In the genomic region with DNA sequence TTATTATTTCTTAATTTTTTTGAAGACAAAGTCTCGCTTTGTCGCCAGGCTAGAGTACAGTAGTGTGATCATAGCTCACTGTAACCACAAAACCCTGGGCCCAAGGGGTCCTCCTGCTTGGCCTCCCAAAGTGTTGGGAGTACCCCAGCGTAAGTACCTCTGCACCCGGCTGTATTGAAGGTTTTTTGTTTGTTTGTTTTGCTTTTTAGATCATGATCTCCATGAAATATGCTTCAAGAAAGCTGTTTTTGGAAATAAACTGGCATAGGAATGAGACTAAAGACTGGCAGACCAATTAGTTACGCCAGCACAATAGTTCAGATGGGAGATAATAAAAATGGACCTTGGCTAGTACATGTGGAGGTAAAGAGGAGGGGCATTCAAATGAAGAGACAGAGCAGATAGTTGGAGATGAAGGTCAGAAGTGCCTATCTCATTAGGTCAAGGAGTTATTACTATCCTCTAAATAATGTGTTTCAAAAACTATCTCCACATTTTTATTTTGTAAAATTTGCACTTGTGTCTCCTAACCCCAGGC, we compare ENCODE assay signal across 21 cellular contexts. TPM values are rescaled to one million over a fixed set of nuclear protein-coding genes. Genes with fewer than 3 reads are reported as not detected.
DNase-seq lines count a peak whose midpoint lies in the region; ATAC-seq and TF ChIP-seq lines count a peak whose summit lies in the region.
"Had no signal": no experiment of that assay in that cellular context is flagged by ENCODE, and none has a peak within 500 bp of the region (broad histone marks: within the 10 kb centered on the region; RNA-seq: fewer than 3 reads in every experiment).

No MANE protein-coding gene starts in this region.

- peaks cover 3% of the 10 kb centered on the region for H3F3A ChIP-seq in smooth muscle cell (ENCODE audit: low read depth)

- H3K9me2 ChIP-seq in hepatocyte (replicated peaks; ENCODE audit: insufficient read depth), result no peaks in the 10 kb centered on the region
- H3K9me2 ChIP-seq: SK-N-SH had no signal

- H3K79me2 ChIP-seq in hepatocyte (peaks cover 6% of the 10 kb centered on the region), smooth muscle cell (ENCODE audit: low read depth) (no peaks in the 10 kb centered on the region)

- intact Hi-C loops in Panc1 (cut with micrococcal nuclease; ENCODE audit: unreplicated experiment), result no loop called here

- no TSS peak for BruUV-seq in Panc1 (replicated peaks; lab: Mats Ljungman, UMichigan)

- peaks cover 6% of the 10 kb centered on the region; the same call in 1 of the 2 replicates for H3K4me1 ChIP-seq in Panc1 (ENCODE audit: control insufficient read depth, insufficient read depth, low read length)
- peaks cover 6% of the 10 kb centered on the region for H3K4me1 ChIP-seq in hepatocyte (ENCODE audit: insufficient read depth)
- peaks cover 9% of the 10 kb centered on the region for H3K4me1 ChIP-seq in smooth muscle cell (ENCODE audit: low read depth)

- H3K4me2 ChIP-seq in hepatocyte (no peak overlapping the region), smooth muscle cell (no peak overlapping the region)
- H3K4me2 ChIP-seq: SK-N-SH had no signal

- H3K27me3 ChIP-seq in Panc1 (ENCODE audit: control insufficient read depth, insufficient read depth, low read length) (no peaks in the 10 kb centered on the region), hepatocyte (no peaks in the 10 kb centered on the region), smooth muscle cell (ENCODE audit: low read depth) (no peaks in the 10 kb centered on the region)
- H3K27me3 ChIP-seq: transverse colon had no signal

- H3K9ac ChIP-seq in smooth muscle cell (ENCODE audit: low read depth), result no peak overlapping the region
- H3K9ac ChIP-seq: SK-N-SH had no signal

- no peak for TF ChIP-seq CTCF in Panc1 (IDR thresholded peaks at IDR 0.05)
- TF ChIP-seq CTCF in hepatocyte (IDR thresholded peaks at IDR 0.05; ENCODE audit: poor library complexity), result no peak
- no peak for TF ChIP-seq CTCF in smooth muscle cell (IDR thresholded peaks at IDR 0.05; ENCODE audit: borderline replicate concordance, insufficient read depth, poor library complexity, severe bottlenecking)
- no peak for TF ChIP-seq CTCF in GM20000 (IDR thresholded peaks at IDR 0.05; ENCODE audit: extremely low read depth, missing control alignments)

- no peaks in the 10 kb centered on the region for H3K9me3 ChIP-seq in Panc1 (ENCODE audit: control insufficient read depth, insufficient read depth, low read depth, low read length)
- no peaks in the 10 kb centered on the region for H3K9me3 ChIP-seq in hepatocyte (ENCODE audit: low read depth)
- no peaks in the 10 kb centered on the region for H3K9me3 ChIP-seq in smooth muscle cell (replicated peaks; ENCODE audit: low read depth)
- H3K9me3 ChIP-seq: HAP-1, lower lobe of right lung, SK-N-SH, transverse colon had no signal

- no peak for ATAC-seq in Panc1
- ATAC-seq: activated CD8-positive, alpha-beta memory T cell treated with anti-CD3 and anti-CD28 coated beads, Interleukin-2, amount 10 ng/mL, durations not matched to agents 7 days and 5 days; lower lobe of right lung had no signal

- POLR2A ChIA-PET in Panc1 (lab: Charles Lee), result no interaction called here

- H4K20me1 ChIP-seq in hepatocyte (ENCODE audit: insufficient read depth, poor library complexity, severe bottlenecking) (no peaks in the 10 kb centered on the region), smooth muscle cell (ENCODE audit: low read depth) (no peaks in the 10 kb centered on the region)

- no peak overlapping the region for H3K4me3 ChIP-seq in Panc1 (ENCODE audit: low read depth in 2 of 2, low read length in 2 of 2)
- no peak overlapping the region for H3K4me3 ChIP-seq in hepatocyte
- no peak overlapping the region for H3K4me3 ChIP-seq in smooth muscle cell
- H3K4me3 ChIP-seq: HAP-1, lower lobe of right lung, transverse colon had no signal

- 93% methylated on average over 5 of the region's 5 CpGs for WGBS in hepatocyte (ENCODE audit: low lambda C conversion rate, missing lambda C conversion rate)
- WGBS in smooth muscle cell (ENCODE audit: low lambda C conversion rate), result 95% methylated on average over 5 of the region's 5 CpGs

- CTCF ChIA-PET in Panc1 (lab: Charles Lee), result no interaction called here

- peak; percentile 23 for DNase-seq in NCI-H2227 treated with DMSO at 0.1 percent for 48 hours (lab: John Stamatoyannopoulos, UW)
- no peak for DNase-seq in NCI-H2227 (lab: John Stamatoyannopoulos, UW; ENCODE audit: unreplicated experiment)
- DNase-seq in Panc1 (ENCODE audit: low read depth, low spot score), result no peak
- no peak for DNase-seq in hepatocyte (ENCODE audit: low spot score)
- DNase-seq in smooth muscle cell (lab: John Stamatoyannopoulos, UW; ENCODE audit: unreplicated experiment), result no peak
- no peak for DNase-seq in T-helper 2 cell
- no peak for DNase-seq in GM20000 (ENCODE audit: low spot score)
- no peak for DNase-seq in NCI-H2029 (lab: John Stamatoyannopoulos, UW)
- DNase-seq: activated CD4-positive, alpha-beta T cell treated with anti-CD3 and anti-CD28 coated beads, Interleukin-2, amount 10 ng/mL, durations not matched to agents 7 days and 5 days; activated CD8-positive, alpha-beta memory T cell treated with anti-CD3 and anti-CD28 coated beads, Interleukin-2, amount 10 ng/mL, durations not matched to agents 7 days and 5 days; activated naive CD4-positive, alpha-beta T cell treated with anti-CD3 and anti-CD28 coated beads, Interleukin-2, amount 10 ng/mL, durations not matched to agents 7 days and 5 days; DMS79; kidney; lower lobe of right lung; NCI-H1105; NCI-H2081; RPMI8226; SK-N-SH; transverse colon had no signal

- H3K27ac ChIP-seq in Panc1 (ENCODE audit: low read length) (peak overlapping the region; percentile 56; the same call in 1 of the 2 replicates), hepatocyte (peak overlapping the region; percentile 30), smooth muscle cell (ENCODE audit: low read depth) (peak overlapping the region; percentile 25)
- H3K27ac ChIP-seq: lower lobe of right lung, transverse colon, VCaP had no signal

- no peaks in the 10 kb centered on the region for H3K36me3 ChIP-seq in Panc1 (ENCODE audit: control insufficient read depth, insufficient read depth, low read length)
- no peaks in the 10 kb centered on the region for H3K36me3 ChIP-seq in hepatocyte (replicated peaks; ENCODE audit: insufficient read depth, low read depth)
- no peaks in the 10 kb centered on the region for H3K36me3 ChIP-seq in smooth muscle cell (ENCODE audit: low read depth)
- H3K36me3 ChIP-seq: HAP-1, lower lobe of right lung, transverse colon had no signal

- in situ Hi-C loops in Panc1 (cut with HindIII; ENCODE audit: low pct_unique_long_range_greater_than_20kb, low sequenced_read_pairs), result no loop called here

- H2AFZ ChIP-seq in hepatocyte (no peak overlapping the region), smooth muscle cell (ENCODE audit: low read depth) (no peak overlapping the region)

RNA-seq across cellular contexts. Expression of gene MRPL48, which starts 4.1 kb away (rescaled TPM):
- total RNA-seq in Panc1 (2021; ENCODE audit: unreplicated experiment) (42.0 TPM), hepatocyte (25.9 and 28.5 TPM in 2 replicates), smooth muscle cell (26.4 and 29.7 TPM in 2 replicates)
- 27.0 TPM for polyA plus RNA-seq in Panc1 (2012; ENCODE audit: insufficient read length)
- polyA plus RNA-seq in hepatocyte (34.9 and 59.1 TPM in 2 replicates), smooth muscle cell (65.3 and 74.6 TPM in 2 replicates)

RNA-seq across cellular contexts. Expression of gene RAB6A, which starts 22.7 kb away (rescaled TPM):
- total RNA-seq in Panc1 (2021; ENCODE audit: unreplicated experiment) (149 TPM), hepatocyte (99.5 and 103 TPM in 2 replicates), smooth muscle cell (145 and 148 TPM in 2 replicates)
- 93.7 TPM for polyA plus RNA-seq in Panc1 (2012; ENCODE audit: insufficient read length)
- polyA plus RNA-seq in hepatocyte (83.8 and 85.8 TPM in 2 replicates), smooth muscle cell (102 and 110 TPM in 2 replicates)
